In the genomic region with DNA sequence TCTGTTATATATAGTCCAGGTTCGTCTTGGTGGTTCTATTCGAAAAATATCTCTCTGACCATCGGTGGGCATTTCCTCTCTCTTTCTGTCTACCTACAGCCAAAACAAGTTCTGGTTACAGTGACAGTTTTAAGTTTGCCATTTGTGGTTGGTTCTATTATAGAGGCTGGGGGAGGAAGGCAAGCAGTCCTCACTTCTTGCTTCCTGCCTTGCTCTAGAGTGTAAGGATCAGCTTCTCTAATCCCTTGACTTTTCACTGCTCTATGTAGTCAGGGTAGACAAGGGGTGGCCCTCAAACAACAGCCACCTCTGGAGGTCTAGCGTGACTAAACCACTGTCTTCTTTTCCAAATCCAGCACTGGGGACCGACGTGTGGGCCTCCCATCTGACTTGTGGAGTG, we compare ENCODE assay signal across 1 cellular context.
A peak's percentile ranks its signal among the peaks of the same experiment; 100 is the strongest.
TF ChIP-seq lines count a peak whose summit lies in the region.

No MANE protein-coding gene starts in this region.

TF ChIP-seq in K562, 482 proteins besides CTCF, POLR2A, EP300 and RAD21 (continued from another document and continues in another):
- TF ChIP-seq, protein P1, sequence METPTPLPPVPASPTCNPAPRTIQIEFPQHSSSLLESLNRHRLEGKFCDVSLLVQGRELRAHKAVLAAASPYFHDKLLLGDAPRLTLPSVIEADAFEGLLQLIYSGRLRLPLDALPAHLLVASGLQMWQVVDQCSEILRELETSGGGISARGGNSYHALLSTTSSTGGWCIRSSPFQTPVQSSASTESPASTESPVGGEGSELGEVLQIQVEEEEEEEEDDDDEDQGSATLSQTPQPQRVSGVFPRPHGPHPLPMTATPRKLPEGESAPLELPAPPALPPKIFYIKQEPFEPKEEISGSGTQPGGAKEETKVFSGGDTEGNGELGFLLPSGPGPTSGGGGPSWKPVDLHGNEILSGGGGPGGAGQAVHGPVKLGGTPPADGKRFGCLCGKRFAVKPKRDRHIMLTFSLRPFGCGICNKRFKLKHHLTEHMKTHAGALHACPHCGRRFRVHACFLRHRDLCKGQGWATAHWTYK (CRISPR knock-in tag; IDR thresholded peaks at IDR 0.05): no peak
- no peak for TF ChIP-seq NR4A1 (CRISPR knock-in tag; IDR thresholded peaks at IDR 0.05)
- no peak for TF ChIP-seq NR4A1 (tag; IDR thresholded peaks at IDR 0.05)
- TF ChIP-seq DEAF1 (CRISPR knock-in tag; IDR thresholded peaks at IDR 0.05): no peak
- peak; percentile 29; the same call in 1 of the 2 replicates for TF ChIP-seq ATF7 (IDR thresholded peaks at IDR 0.05)
- TF ChIP-seq KAT8 (IDR thresholded peaks at IDR 0.05; ENCODE audit: low read depth): no peak
- TF ChIP-seq MCM2 (IDR thresholded peaks at IDR 0.05; ENCODE audit: low read depth): no peak
- TF ChIP-seq JUND (IDR thresholded peaks at IDR 0.05; ENCODE audit: borderline replicate concordance, low read depth, low read length): peak; percentile 62
- TF ChIP-seq JUND (tag; IDR thresholded peaks at IDR 0.05; ENCODE audit: borderline replicate concordance, low read depth, low read length): peak; percentile 22; the same call in 1 of the 3 replicates
- no peak for TF ChIP-seq ZFP36 (IDR thresholded peaks at IDR 0.05; ENCODE audit: low read depth, low read length, partially characterized antibody)
- TF ChIP-seq PCBP2 (IDR thresholded peaks at IDR 0.05; ENCODE audit: low read depth, low read length, poor library complexity, severe bottlenecking): no peak
- no peak for TF ChIP-seq ZNF780A (CRISPR knock-in tag; IDR thresholded peaks at IDR 0.05)
- no peak for TF ChIP-seq POU5F1 (IDR thresholded peaks at IDR 0.05; ENCODE audit: borderline replicate concordance, low read depth, low read length, partially characterized antibody)
- no peak for TF ChIP-seq DNMT1 (IDR thresholded peaks at IDR 0.05)
- peak in 1 of 2 experiments; percentile 73; a peak in 1 of 4 replicates for TF ChIP-seq UBTF (IDR thresholded peaks at IDR 0.05; ENCODE audit: borderline replicate concordance in 1 of 2, low read depth in 2 of 2, low read length in 2 of 2)
- TF ChIP-seq KHSRP (IDR thresholded peaks at IDR 0.05): no peak
- TF ChIP-seq CREM (IDR thresholded peaks at IDR 0.05; ENCODE audit: low read depth): 0 out of 2 replicates have a peak, but pooled peaks have one; percentile 54
- TF ChIP-seq TAF7 (tag; IDR thresholded peaks at IDR 0.05): no peak
- TF ChIP-seq MTA2 (IDR thresholded peaks at IDR 0.05; ENCODE audit: low read depth): 0 out of 2 replicates have a peak, but pooled peaks have one; percentile 14
- no peak for TF ChIP-seq MYBL2 (IDR thresholded peaks at IDR 0.05; ENCODE audit: low read depth)
- TF ChIP-seq MYBL2 (CRISPR knock-in tag; IDR thresholded peaks at IDR 0.05; ENCODE audit: borderline replicate concordance): no peak
- no peak for TF ChIP-seq ZNF140 (CRISPR knock-in tag; IDR thresholded peaks at IDR 0.05)
- TF ChIP-seq CSDE1 (IDR thresholded peaks at IDR 0.05): no peak
- TF ChIP-seq ZNF408 (CRISPR knock-in tag; IDR thresholded peaks at IDR 0.05; ENCODE audit: low read depth): no peak
- 0 out of 2 replicates have a peak, but pooled peaks have one; percentile 52 for TF ChIP-seq HDAC2 (IDR thresholded peaks at IDR 0.05)
- TF ChIP-seq HDAC8 (tag; IDR thresholded peaks at IDR 0.05): no peak
- no peak for TF ChIP-seq ETS2 (tag; IDR thresholded peaks at IDR 0.05; ENCODE audit: borderline replicate concordance, poor library complexity, severe bottlenecking)
- peak; percentile 8; the same call in 1 of the 2 replicates for TF ChIP-seq CBFA2T2 (conservative IDR thresholded peaks at IDR 0.05)
- TF ChIP-seq TARDBP (IDR thresholded peaks at IDR 0.05): no peak
- TF ChIP-seq, protein P2, sequence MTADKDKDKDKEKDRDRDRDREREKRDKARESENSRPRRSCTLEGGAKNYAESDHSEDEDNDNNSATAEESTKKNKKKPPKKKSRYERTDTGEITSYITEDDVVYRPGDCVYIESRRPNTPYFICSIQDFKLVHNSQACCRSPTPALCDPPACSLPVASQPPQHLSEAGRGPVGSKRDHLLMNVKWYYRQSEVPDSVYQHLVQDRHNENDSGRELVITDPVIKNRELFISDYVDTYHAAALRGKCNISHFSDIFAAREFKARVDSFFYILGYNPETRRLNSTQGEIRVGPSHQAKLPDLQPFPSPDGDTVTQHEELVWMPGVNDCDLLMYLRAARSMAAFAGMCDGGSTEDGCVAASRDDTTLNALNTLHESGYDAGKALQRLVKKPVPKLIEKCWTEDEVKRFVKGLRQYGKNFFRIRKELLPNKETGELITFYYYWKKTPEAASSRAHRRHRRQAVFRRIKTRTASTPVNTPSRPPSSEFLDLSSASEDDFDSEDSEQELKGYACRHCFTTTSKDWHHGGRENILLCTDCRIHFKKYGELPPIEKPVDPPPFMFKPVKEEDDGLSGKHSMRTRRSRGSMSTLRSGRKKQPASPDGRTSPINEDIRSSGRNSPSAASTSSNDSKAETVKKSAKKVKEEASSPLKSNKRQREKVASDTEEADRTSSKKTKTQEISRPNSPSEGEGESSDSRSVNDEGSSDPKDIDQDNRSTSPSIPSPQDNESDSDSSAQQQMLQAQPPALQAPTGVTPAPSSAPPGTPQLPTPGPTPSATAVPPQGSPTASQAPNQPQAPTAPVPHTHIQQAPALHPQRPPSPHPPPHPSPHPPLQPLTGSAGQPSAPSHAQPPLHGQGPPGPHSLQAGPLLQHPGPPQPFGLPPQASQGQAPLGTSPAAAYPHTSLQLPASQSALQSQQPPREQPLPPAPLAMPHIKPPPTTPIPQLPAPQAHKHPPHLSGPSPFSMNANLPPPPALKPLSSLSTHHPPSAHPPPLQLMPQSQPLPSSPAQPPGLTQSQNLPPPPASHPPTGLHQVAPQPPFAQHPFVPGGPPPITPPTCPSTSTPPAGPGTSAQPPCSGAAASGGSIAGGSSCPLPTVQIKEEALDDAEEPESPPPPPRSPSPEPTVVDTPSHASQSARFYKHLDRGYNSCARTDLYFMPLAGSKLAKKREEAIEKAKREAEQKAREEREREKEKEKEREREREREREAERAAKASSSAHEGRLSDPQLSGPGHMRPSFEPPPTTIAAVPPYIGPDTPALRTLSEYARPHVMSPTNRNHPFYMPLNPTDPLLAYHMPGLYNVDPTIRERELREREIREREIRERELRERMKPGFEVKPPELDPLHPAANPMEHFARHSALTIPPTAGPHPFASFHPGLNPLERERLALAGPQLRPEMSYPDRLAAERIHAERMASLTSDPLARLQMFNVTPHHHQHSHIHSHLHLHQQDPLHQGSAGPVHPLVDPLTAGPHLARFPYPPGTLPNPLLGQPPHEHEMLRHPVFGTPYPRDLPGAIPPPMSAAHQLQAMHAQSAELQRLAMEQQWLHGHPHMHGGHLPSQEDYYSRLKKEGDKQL (CRISPR knock-in tag; IDR thresholded peaks at IDR 0.05; ENCODE audit: borderline replicate concordance): no peak
- peak; percentile 32 for TF ChIP-seq SMAD1 (IDR thresholded peaks at IDR 0.05; ENCODE audit: low read depth, low read length, partially characterized antibody)
- TF ChIP-seq ZBTB7A (IDR thresholded peaks at IDR 0.05; ENCODE audit: borderline replicate concordance, control insufficient read depth, low read depth, low read length): no peak
- TF ChIP-seq ZNF121 (CRISPR knock-in tag; conservative IDR thresholded peaks at IDR 0.05): no peak
- TF ChIP-seq ZMIZ1 (IDR thresholded peaks at IDR 0.05; ENCODE audit: low read depth in 2 of 2, low read length in 2 of 2): no peak
- TF ChIP-seq ATF4 (CRISPR knock-in tag; IDR thresholded peaks at IDR 0.05): no peak
- TF ChIP-seq, protein P3, sequence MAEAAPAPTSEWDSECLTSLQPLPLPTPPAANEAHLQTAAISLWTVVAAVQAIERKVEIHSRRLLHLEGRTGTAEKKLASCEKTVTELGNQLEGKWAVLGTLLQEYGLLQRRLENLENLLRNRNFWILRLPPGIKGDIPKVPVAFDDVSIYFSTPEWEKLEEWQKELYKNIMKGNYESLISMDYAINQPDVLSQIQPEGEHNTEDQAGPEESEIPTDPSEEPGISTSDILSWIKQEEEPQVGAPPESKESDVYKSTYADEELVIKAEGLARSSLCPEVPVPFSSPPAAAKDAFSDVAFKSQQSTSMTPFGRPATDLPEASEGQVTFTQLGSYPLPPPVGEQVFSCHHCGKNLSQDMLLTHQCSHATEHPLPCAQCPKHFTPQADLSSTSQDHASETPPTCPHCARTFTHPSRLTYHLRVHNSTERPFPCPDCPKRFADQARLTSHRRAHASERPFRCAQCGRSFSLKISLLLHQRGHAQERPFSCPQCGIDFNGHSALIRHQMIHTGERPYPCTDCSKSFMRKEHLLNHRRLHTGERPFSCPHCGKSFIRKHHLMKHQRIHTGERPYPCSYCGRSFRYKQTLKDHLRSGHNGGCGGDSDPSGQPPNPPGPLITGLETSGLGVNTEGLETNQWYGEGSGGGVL (CRISPR knock-in tag; IDR thresholded peaks at IDR 0.05): no peak
- no peak for TF ChIP-seq ZEB2 (IDR thresholded peaks at IDR 0.05)
- TF ChIP-seq FUS (optimal IDR thresholded peaks at IDR 0.05; ENCODE audit: low read depth, low read length): no peak
- TF ChIP-seq JUN (IDR thresholded peaks at IDR 0.05; ENCODE audit: borderline replicate concordance, low read depth, low read length): no peak
- no peak for TF ChIP-seq JUN (CRISPR knock-in tag; IDR thresholded peaks at IDR 0.05; ENCODE audit: borderline replicate concordance)
- no peak for TF ChIP-seq SETDB1 (IDR thresholded peaks at IDR 0.05; ENCODE audit: low read length)
- TF ChIP-seq KLF6 (CRISPR knock-in tag; IDR thresholded peaks at IDR 0.05; ENCODE audit: borderline replicate concordance): no peak
- TF ChIP-seq ATF3 (IDR thresholded peaks at IDR 0.05): no peak
- TF ChIP-seq ATF3 (CRISPR knock-in tag; conservative IDR thresholded peaks at IDR 0.05): no peak
- TF ChIP-seq PHB2 (IDR thresholded peaks at IDR 0.05; ENCODE audit: low read depth): no peak
- peak; percentile 22; the same call in 1 of the 2 replicates for TF ChIP-seq NCOA1 (IDR thresholded peaks at IDR 0.05; ENCODE audit: low read depth)
- TF ChIP-seq POLR3A (IDR thresholded peaks at IDR 0.05; ENCODE audit: borderline replicate concordance, extremely low read depth, insufficient read depth, insufficient read length): no peak
- no peak for TF ChIP-seq KAT2B (IDR thresholded peaks at IDR 0.05; ENCODE audit: low read depth, low read length)
- no peak for TF ChIP-seq ADNP (tag; IDR thresholded peaks at IDR 0.05)
- TF ChIP-seq RBM14 (IDR thresholded peaks at IDR 0.05; ENCODE audit: borderline replicate concordance, insufficient read depth, low read depth, low read length): no peak
